In genomic region chr20:15564981-15565380, GRCh38 we compare ENCODE assay signal across 12 cellular contexts.
DNase-seq lines count a peak whose midpoint lies in the region; ATAC-seq and TF ChIP-seq lines count a peak whose summit lies in the region.
"Had no signal": no experiment of that assay in that cellular context is flagged by ENCODE, and none has a peak within 500 bp of the region (broad histone marks: within the 10 kb centered on the region; RNA-seq: fewer than 3 reads in every experiment).

No MANE protein-coding gene starts in this region.

- H3K4me3 ChIP-seq in foreskin fibroblast (ENCODE audit: low read depth in 1 of 2, low read length in 2 of 2) = no peak overlapping the region
- H3K4me3 ChIP-seq: breast epithelium had no signal

- ATAC-seq in GM19467 (IDR thresholded peaks at IDR 0.05; ENCODE audit: unreplicated experiment) (peak; percentile 87), HG02852 (IDR thresholded peaks at IDR 0.05; ENCODE audit: unreplicated experiment) (peak; percentile 84), HG03575 (IDR thresholded peaks at IDR 0.05; ENCODE audit: extremely low read depth, insufficient number of reproducible peaks, low FRiP score, unreplicated experiment) (peak; percentile 59)
- ATAC-seq: activated T-cell treated with anti-CD3 and anti-CD28 coated beads, Interleukin-2, amount 50 U/mL, for 72 hours had no signal

- TF ChIP-seq CTCF in GM10266 (IDR thresholded peaks at IDR 0.05; ENCODE audit: control insufficient read depth, insufficient read depth, low read depth, missing control alignments) (no peak), foreskin fibroblast (IDR thresholded peaks at IDR 0.05; ENCODE audit: low read depth, low read length) (no peak)

- peak; percentile 7 for DNase-seq in GM10266 (ENCODE audit: extremely low spot score)
- no peak for DNase-seq in foreskin fibroblast
- no peak for DNase-seq in NCI-H446 treated with DMSO at 0.1 percent for 48 hours (lab: John Stamatoyannopoulos, UW)
- DNase-seq in OCI-M2 (lab: John Stamatoyannopoulos, UW; ENCODE audit: unreplicated experiment) = no peak
- no peak for DNase-seq in NCI-H1105 (lab: John Stamatoyannopoulos, UW)
- DNase-seq: activated T-cell treated with anti-CD3 and anti-CD28 coated beads, Interleukin-2, amount 50 U/mL, for 72 hours; NCI-H2081; RPMI8226 had no signal
